ENCODE assay signal across 8 cellular contexts in the genomic region with DNA sequence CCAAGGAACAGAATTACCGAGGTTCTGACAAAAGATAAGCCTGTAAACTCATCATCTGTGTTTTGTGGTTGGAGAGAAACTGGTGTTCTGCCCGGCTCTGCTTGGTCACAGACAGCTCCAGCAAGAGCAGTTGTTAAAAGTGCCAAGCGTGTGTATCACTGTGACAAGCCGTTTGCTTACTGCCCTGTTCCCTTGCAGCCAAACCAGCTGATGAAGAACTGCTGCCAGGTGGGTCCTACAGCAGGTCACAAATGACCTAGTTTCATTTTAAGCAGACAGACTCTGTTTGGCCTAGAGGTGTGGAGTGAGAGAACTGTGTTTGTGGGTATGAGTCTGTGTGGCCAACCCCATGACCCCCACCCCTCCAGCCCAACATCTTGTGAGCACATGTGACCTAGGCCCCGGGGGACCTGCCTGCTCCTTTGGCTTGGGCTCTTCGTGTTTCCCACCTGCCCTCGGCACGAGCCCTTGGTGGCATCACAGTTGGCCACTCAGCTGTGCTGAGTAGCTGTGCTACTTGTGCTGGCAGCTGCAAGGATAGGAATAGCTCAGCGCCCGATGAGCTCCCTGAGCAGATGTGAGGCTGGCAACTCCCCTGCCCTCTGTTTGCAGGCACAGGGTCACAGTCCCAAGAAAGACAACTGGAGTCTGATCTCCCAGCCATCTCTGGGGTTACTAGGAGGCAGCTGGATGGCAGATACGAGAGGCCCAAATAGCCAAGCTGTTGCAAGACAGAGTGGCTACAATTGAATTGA. TPM values are rescaled to one million over a fixed set of nuclear protein-coding genes. Genes with fewer than 3 reads are reported as not detected.
DNase-seq lines count a peak whose midpoint lies in the region; ATAC-seq lines count a peak whose summit lies in the region.

No MANE protein-coding gene starts in this region.

- no peak overlapping the region for H3K4me3 Mint-ChIP-seq in activated CD4-positive, alpha-beta T cell treated with anti-CD3 and anti-CD28 coated beads, Interleukin-2, amount 10 ng/mL, durations not matched to agents 24 days and 14 days

- H3K4me1 Mint-ChIP-seq in activated CD4-positive, alpha-beta T cell treated with anti-CD3 and anti-CD28 coated beads, Interleukin-2, amount 10 ng/mL, durations not matched to agents 24 days and 14 days = peaks cover 6% of the 10 kb centered on the region

- H3K36me3 Mint-ChIP-seq in activated CD4-positive, alpha-beta T cell treated with anti-CD3 and anti-CD28 coated beads, Interleukin-2, amount 10 ng/mL, durations not matched to agents 24 days and 14 days (ENCODE audit: low read depth) = peaks cover 2% of the 10 kb centered on the region

- peak; percentile 72 for DNase-seq in DMS79 (lab: John Stamatoyannopoulos, UW)
- DNase-seq in NCI-H1092 (lab: John Stamatoyannopoulos, UW) = peak; percentile 25
- peak in 29 of 42 donors; percentile 15 to 73 (median 45) for DNase-seq in head of caudate nucleus
- no peak for DNase-seq in Kasumi-1 (lab: John Stamatoyannopoulos, UW)
- no peak for DNase-seq in stimulated activated CD4-positive, alpha-beta T cell treated with anti-CD3 and anti-CD28 coated beads, Interleukin-2, amount 100 ng/mL, for 48 hours
- no peak for DNase-seq in activated CD4-positive, alpha-beta T cell treated with anti-CD3 and anti-CD28 coated beads, Interleukin-2, amount 10 ng/mL, durations not matched to agents 24 days and 14 days

- H3K27ac Mint-ChIP-seq in activated CD4-positive, alpha-beta T cell treated with anti-CD3 and anti-CD28 coated beads, Interleukin-2, amount 10 ng/mL, durations not matched to agents 24 days and 14 days = no peak overlapping the region

- intact Hi-C loops in head of caudate nucleus (cut with DNase I) = no loop called here
- intact Hi-C loops in activated CD4-positive, alpha-beta T cell treated with anti-CD3 and anti-CD28 coated beads, Interleukin-2, amount 10 ng/mL, durations not matched to agents 24 days and 14 days (cut with micrococcal nuclease) = no loop called here

- no peaks in the 10 kb centered on the region for H3K9me3 Mint-ChIP-seq in activated CD4-positive, alpha-beta T cell treated with anti-CD3 and anti-CD28 coated beads, Interleukin-2, amount 10 ng/mL, durations not matched to agents 24 days and 14 days

- H3K27me3 Mint-ChIP-seq in activated CD4-positive, alpha-beta T cell treated with anti-CD3 and anti-CD28 coated beads, Interleukin-2, amount 10 ng/mL, durations not matched to agents 24 days and 14 days = no peaks in the 10 kb centered on the region

- ATAC-seq in GM21447 (IDR thresholded peaks at IDR 0.05; ENCODE audit: unreplicated experiment) = peak; percentile 62
- ATAC-seq in HG03025 (IDR thresholded peaks at IDR 0.05; ENCODE audit: low FRiP score, unreplicated experiment) = no peak

RNA-seq across cellular contexts. Expression of a gene that starts 9.7 kb away (rescaled TPM):
- total RNA-seq in activated CD4-positive, alpha-beta T cell treated with anti-CD3 and anti-CD28 coated beads, Interleukin-2, amount 10 ng/mL, durations not matched to agents 24 days and 14 days = 0.19 and 0.43 TPM in 2 replicates

RNA-seq across cellular contexts. Expression of a gene that starts 38.2 kb away (rescaled TPM):
- 0.26 and 0.73 TPM in 2 replicates for total RNA-seq in activated CD4-positive, alpha-beta T cell treated with anti-CD3 and anti-CD28 coated beads, Interleukin-2, amount 10 ng/mL, durations not matched to agents 24 days and 14 days

Comparison
In these comparisons a context has a peak if more than half of its experiments do, and no peak if none do; other contexts are left out.
1. DNase-seq: peak in DMS79 (single experiment), NCI-H1092 (single experiment) and head of caudate nucleus (29 of 42); none in Kasumi-1 (0 of 2), stimulated activated CD4-positive, alpha-beta T cell treated with anti-CD3 and anti-CD28 coated beads, Interleukin-2, amount 100 ng/mL, for 48 hours (0 of 2) and activated CD4-positive, alpha-beta T cell treated with anti-CD3 and anti-CD28 coated beads, Interleukin-2, amount 10 ng/mL, durations not matched to agents 24 days and 14 days (single experiment).